In genomic region chr18:80244167-80244566, GRCh38 we compare ENCODE assay signal across 19 cellular contexts.
"Had no signal": no experiment of that assay in that cellular context is flagged by ENCODE, and none has a peak within 500 bp of the region (broad histone marks: within the 10 kb centered on the region; RNA-seq: fewer than 3 reads in every experiment).

No MANE protein-coding gene starts in this region.

- H3K4me2 ChIP-seq: smooth muscle cell had no signal

- H3K4me3 ChIP-seq: dorsolateral prefrontal cortex, lower lobe of right lung, mucosa of descending colon, smooth muscle cell, tibial artery had no signal

- H3K36me3 Mint-ChIP-seq: memory B cell, naive B cell, type B pancreatic cell had no signal

- H3K27ac ChIP-seq: lower lobe of right lung, parathyroid adenoma, tibial artery had no signal

- H3K27me3 ChIP-seq: dorsolateral prefrontal cortex had no signal

- H3K36me3 ChIP-seq: lower lobe of right lung, tibial artery had no signal

- H3K4me3 Mint-ChIP-seq: memory B cell; stimulated activated naive CD8-positive, alpha-beta T cell treated with anti-CD3 and anti-CD28 coated beads, Interleukin-15, amount 100 ng/mL, for 72 hours had no signal

- H3K4me1 ChIP-seq: parathyroid adenoma had no signal

- H3K79me2 ChIP-seq: parathyroid adenoma had no signal

- H3K9me3 ChIP-seq: lower lobe of right lung, mucosa of descending colon, tibial artery had no signal

- H3K9me3 Mint-ChIP-seq: memory B cell; stimulated activated naive CD8-positive, alpha-beta T cell treated with anti-CD3 and anti-CD28 coated beads, Interleukin-15, amount 100 ng/mL, for 72 hours; type B pancreatic cell had no signal

- H3K9ac ChIP-seq: parathyroid adenoma had no signal

- H3K27ac Mint-ChIP-seq: memory B cell; naive B cell; progenitor cell of endocrine pancreas; stimulated activated naive CD8-positive, alpha-beta T cell treated with anti-CD3 and anti-CD28 coated beads, Interleukin-15, amount 100 ng/mL, for 72 hours; type B pancreatic cell had no signal

- H3K27me3 Mint-ChIP-seq: type B pancreatic cell had no signal

- DNase-seq: dorsolateral prefrontal cortex; effector CD4-positive, alpha-beta T cell; hypothalamus; left ventricle myocardium superior; lower lobe of right lung; mucosa of descending colon; naive B cell; stimulated activated CD4-positive, alpha-beta T cell treated with anti-CD3 and anti-CD28 coated beads, Interleukin-12 subunit alpha, Interleukin-12 subunit beta, amount 100 ng/mL, for 4 hours; stimulated activated CD4-positive, alpha-beta T cell treated with anti-CD3 and anti-CD28 coated beads, Interleukin-1b, Interleukin-23, amount 100 ng/mL, for 48 hours; stimulated activated CD4-positive, alpha-beta T cell treated with anti-CD3 and anti-CD28 coated beads, Interleukin-4, amount 100 ng/mL, for 1 hour; stimulated activated CD8-positive, alpha-beta memory T cell treated with anti-CD3 and anti-CD28 coated beads, Interleukin-4, amount 100 ng/mL, for 48 hours; stimulated activated naive CD4-positive, alpha-beta T cell; stimulated activated naive CD8-positive, alpha-beta T cell treated with anti-CD3 and anti-CD28 coated beads, Interleukin-15, amount 100 ng/mL, for 72 hours; tibial artery had no signal

- H2AFZ ChIP-seq: parathyroid adenoma had no signal
